Comparison of ENCODE assay signal across 11 cellular contexts in genomic region chr16:66525396-66526180, GRCh38. TPM values are rescaled to one million over a fixed set of nuclear protein-coding genes. Genes with fewer than 3 reads are reported as not detected.
DNase-seq lines count a peak whose midpoint lies in the region; ATAC-seq, FAIRE-seq and TF ChIP-seq lines count a peak whose summit lies in the region.
"Had no signal": no experiment of that assay in that cellular context is flagged by ENCODE, and none has a peak within 500 bp of the region (broad histone marks: within the 10 kb centered on the region; RNA-seq: fewer than 3 reads in every experiment).

No MANE protein-coding gene starts in this region.

- H2AFZ ChIP-seq in Loucy (ENCODE audit: low read length) (no peak overlapping the region), astrocyte (ENCODE audit: low read depth, low read length) (no peak overlapping the region)

- TF ChIP-seq CTCF in Loucy (conservative IDR thresholded peaks at IDR 0.05; ENCODE audit: low read length) (no peak), astrocyte (IDR thresholded peaks at IDR 0.05; ENCODE audit: insufficient read depth, low read depth, low read length) (no peak), pancreas (IDR thresholded peaks at IDR 0.05) (no peak)

- peaks cover 13% of the 10 kb centered on the region for H3F3A ChIP-seq in Loucy (ENCODE audit: low read depth)

- H3K27ac Mint-ChIP-seq in astrocyte (ENCODE audit: unreplicated experiment), result no peak overlapping the region
- H3K27ac Mint-ChIP-seq in natural killer cell treated with Interleukin-12 subunit alpha and Interleukin-12 subunit beta and Interleukin-15 and Interleukin-18, amount 100 ng/mL, for 72 hours, result peak overlapping the region; percentile 98 to 100

- peaks cover 20% of the 10 kb centered on the region for H3K36me3 Mint-ChIP-seq in astrocyte (ENCODE audit: low read depth, unreplicated experiment)
- H3K36me3 Mint-ChIP-seq in natural killer cell treated with Interleukin-12 subunit alpha and Interleukin-12 subunit beta and Interleukin-15 and Interleukin-18, amount 100 ng/mL, for 72 hours, result no peaks in the 10 kb centered on the region

- H3K4me3 Mint-ChIP-seq in astrocyte (ENCODE audit: unreplicated experiment), result no peak overlapping the region
- H3K4me3 Mint-ChIP-seq in natural killer cell treated with Interleukin-12 subunit alpha and Interleukin-12 subunit beta and Interleukin-15 and Interleukin-18, amount 100 ng/mL, for 72 hours, result peak overlapping the region; percentile 28

- no peaks in the 10 kb centered on the region for H4K20me1 ChIP-seq in BLaER1 treated with 17β-estradiol and CSF1 and Interleukin-3, amounts not matched to agents 10 nM and 100 nM
- H4K20me1 ChIP-seq in Loucy (ENCODE audit: insufficient read depth, low read length, poor library complexity, severe bottlenecking) (no peaks in the 10 kb centered on the region), astrocyte (ENCODE audit: insufficient read depth, low read length) (no peaks in the 10 kb centered on the region)

- H3K9me3 Mint-ChIP-seq in astrocyte (ENCODE audit: unreplicated experiment), result peaks cover 1% of the 10 kb centered on the region
- no peaks in the 10 kb centered on the region for H3K9me3 Mint-ChIP-seq in natural killer cell treated with Interleukin-12 subunit alpha and Interleukin-12 subunit beta and Interleukin-15 and Interleukin-18, amount 100 ng/mL, for 72 hours

- peak overlapping the region; percentile 86 to 100 (median 99) for H3K27ac ChIP-seq in BLaER1 treated with 17β-estradiol and CSF1 and Interleukin-3, amounts not matched to agents 10 nM and 100 nM
- H3K27ac ChIP-seq in astrocyte (ENCODE audit: low read depth, low read length), result peak overlapping the region; percentile 3
- H3K27ac ChIP-seq in pancreas, result peak overlapping the region in 2 of 4 donors; percentile 12 to 58

- no peak for ATAC-seq in natural killer cell treated with Interleukin-12 subunit alpha and Interleukin-12 subunit beta and Interleukin-15 and Interleukin-18, amount 100 ng/mL, for 72 hours
- ATAC-seq in pancreas (no peak), GM21786 (IDR thresholded peaks at IDR 0.05; ENCODE audit: unreplicated experiment) (no peak)

- intact Hi-C loops in pancreas (cut with DNase I), result no loop called here

- H3K4me1 Mint-ChIP-seq in astrocyte (ENCODE audit: low read depth, unreplicated experiment), result peaks cover 22% of the 10 kb centered on the region
- H3K4me1 Mint-ChIP-seq in natural killer cell treated with Interleukin-12 subunit alpha and Interleukin-12 subunit beta and Interleukin-15 and Interleukin-18, amount 100 ng/mL, for 72 hours (ENCODE audit: low read depth in 2 of 2), result peaks cover 51 to 54% of the 10 kb centered on the region in 2 donors

- H3K79me2 ChIP-seq in Loucy (ENCODE audit: insufficient read depth, low read length) (no peaks in the 10 kb centered on the region), astrocyte (ENCODE audit: insufficient read depth, low read length) (peaks cover 4% of the 10 kb centered on the region)

- H3K4me1 ChIP-seq in BLaER1 treated with 17β-estradiol and CSF1 and Interleukin-3, amounts not matched to agents 10 nM and 100 nM, result peaks cover 73 to 97% (median 94%) of the 10 kb centered on the region in 10 experiments
- H3K4me1 ChIP-seq in Loucy (ENCODE audit: insufficient read depth, low read length, poor library complexity, severe bottlenecking) (peaks cover 65% of the 10 kb centered on the region), astrocyte (ENCODE audit: insufficient read depth, low read length) (peaks cover 16% of the 10 kb centered on the region), pancreas (peaks cover 0 to 3% (median 0%) of the 10 kb centered on the region in 3 donors)

- H3K36me3 ChIP-seq in BLaER1 treated with 17β-estradiol and CSF1 and Interleukin-3, amounts not matched to agents 10 nM and 100 nM, result peaks cover 0 to 37% (median 17%) of the 10 kb centered on the region in 11 experiments; a peak in 18 of 22 replicates
- H3K36me3 ChIP-seq in Loucy (ENCODE audit: insufficient read depth, low read length), result peaks cover 9% of the 10 kb centered on the region; the same call in 1 of the 2 replicates
- peaks cover 5% of the 10 kb centered on the region for H3K36me3 ChIP-seq in astrocyte (ENCODE audit: insufficient read depth, low read length)
- peaks cover 0 to 40% (median 1%) of the 10 kb centered on the region in 3 donors for H3K36me3 ChIP-seq in pancreas

- H3K27me3 Mint-ChIP-seq in astrocyte (ENCODE audit: low read depth, unreplicated experiment), result peaks cover 5% of the 10 kb centered on the region
- H3K27me3 Mint-ChIP-seq in natural killer cell treated with Interleukin-12 subunit alpha and Interleukin-12 subunit beta and Interleukin-15 and Interleukin-18, amount 100 ng/mL, for 72 hours, result no peaks in the 10 kb centered on the region

- H3K9me3 ChIP-seq in BLaER1 treated with 17β-estradiol and CSF1 and Interleukin-3, amounts not matched to agents 10 nM and 100 nM (replicated peaks in 1 of 11), result no peaks in the 10 kb centered on the region
- H3K9me3 ChIP-seq in Loucy (ENCODE audit: insufficient read depth, low read depth, low read length) (no peaks in the 10 kb centered on the region), astrocyte (ENCODE audit: insufficient read depth, low read depth, low read length) (no peaks in the 10 kb centered on the region), pancreas (no peaks in the 10 kb centered on the region)
- H3K9me3 ChIP-seq: gastroesophageal sphincter, mucosa of descending colon had no signal

- H3K9ac ChIP-seq in BLaER1 treated with 17β-estradiol and CSF1 and Interleukin-3, amounts not matched to agents 10 nM and 100 nM, result peak overlapping the region; percentile 74 to 94 (median 86)
- H3K9ac ChIP-seq in Loucy (ENCODE audit: low read depth, low read length, poor library complexity, severe bottlenecking) (peak overlapping the region; percentile 63), astrocyte (ENCODE audit: low read length) (no peak overlapping the region)

- WGBS in pancreas, 2 donors, result 91 to 92% methylated on average over 9 of the region's 9 CpGs

- FAIRE-seq in astrocyte (lab: Jason Lieb, UNC), result no peak
- no peak for FAIRE-seq in pancreas (lab: Jason Lieb, UNC)

- peak overlapping the region; percentile 87 to 99 (median 97) for H3K4me2 ChIP-seq in BLaER1 treated with 17β-estradiol and CSF1 and Interleukin-3, amounts not matched to agents 10 nM and 100 nM
- H3K4me2 ChIP-seq in Loucy (ENCODE audit: low read depth, low read length, poor library complexity, severe bottlenecking) (peak overlapping the region; percentile 71), astrocyte (ENCODE audit: low read length) (no peak overlapping the region)

- H3K27me3 ChIP-seq in BLaER1 treated with 17β-estradiol and CSF1 and Interleukin-3, amounts not matched to agents 10 nM and 100 nM, result no peaks in the 10 kb centered on the region
- H3K27me3 ChIP-seq in Loucy (ENCODE audit: insufficient read depth, low read length, poor library complexity, severe bottlenecking), result no peaks in the 10 kb centered on the region
- H3K27me3 ChIP-seq in astrocyte (ENCODE audit: insufficient read depth, low read length), result no peaks in the 10 kb centered on the region
- no peaks in the 10 kb centered on the region for H3K27me3 ChIP-seq in pancreas
- H3K27me3 ChIP-seq: gastroesophageal sphincter had no signal

- H3K4me3 ChIP-seq in BLaER1 treated with 17β-estradiol and CSF1 and Interleukin-3, amounts not matched to agents 10 nM and 100 nM, result peak overlapping the region in 3 of 10 experiments; percentile 1 to 32 (median 23); a peak in 4 of 20 replicates
- H3K4me3 ChIP-seq in Loucy (ENCODE audit: low read length, poor library complexity, severe bottlenecking), result peak overlapping the region; percentile 57
- H3K4me3 ChIP-seq in astrocyte (ENCODE audit: insufficient read depth, low read depth, low read length), result no peak overlapping the region
- H3K4me3 ChIP-seq in pancreas, result no peak overlapping the region
- H3K4me3 ChIP-seq: gastroesophageal sphincter, mucosa of descending colon had no signal

- DNase-seq in astrocyte (ENCODE audit: low read depth) (peak; percentile 87), pancreas (no peak), DMS79 treated with DMSO at 0.1 percent for 48 hours (lab: John Stamatoyannopoulos, UW) (no peak)
- no peak for DNase-seq in natural killer cell treated with Interleukin-12 subunit alpha and Interleukin-12 subunit beta and Interleukin-15 and Interleukin-18, amount 100 ng/mL, for 72 hours (ENCODE audit: low spot score)
- no peak for DNase-seq in activated CD8-positive, alpha-beta memory T cell treated with anti-CD3 and anti-CD28 coated beads, Interleukin-2, amount 50 U/mL, for 4 hours

- no peaks in the 10 kb centered on the region for H3K9me2 ChIP-seq in Loucy (replicated peaks; ENCODE audit: low read depth, low read length)

RNA-seq across cellular contexts. Expression of gene TK2, which starts 24.3 kb away (rescaled TPM):
- total RNA-seq in astrocyte, result 12.4 and 16.5 TPM in 2 replicates
- 1 to 10 TPM; 5.9 to 6.3 TPM for total RNA-seq in natural killer cell treated with Interleukin-12 subunit alpha and Interleukin-12 subunit beta and Interleukin-15 and Interleukin-18, amount 100 ng/mL, for 72 hours
- total RNA-seq in pancreas, result 10 to 100 TPM; 16.7 to 22.9 (median 21.6) TPM
- polyA plus RNA-seq in pancreas, result 10 to 100 TPM; 13.9 to 17.4 TPM

RNA-seq across cellular contexts. Expression of gene CKLF, which starts 26.8 kb away (rescaled TPM):
- 24.5 and 27.9 TPM in 2 replicates for total RNA-seq in astrocyte
- total RNA-seq in natural killer cell treated with Interleukin-12 subunit alpha and Interleukin-12 subunit beta and Interleukin-15 and Interleukin-18, amount 100 ng/mL, for 72 hours, result 10 to 100 TPM; 71.2 to 78.6 TPM
- total RNA-seq in pancreas, result 10 to 100 TPM in 3 of 6 donors, 1 to 10 TPM in 3; 5.9 to 26.1 (median 8.3) TPM
- polyA plus RNA-seq in pancreas, result 10 to 100 TPM; 11.9 to 24.9 TPM

RNA-seq across cellular contexts. Expression of gene CMTM1, which starts 40.7 kb away (rescaled TPM):
- total RNA-seq in astrocyte (2.7 and 6.4 TPM in 2 replicates), pancreas (1 to 10 TPM in 3 of 6 donors, under 1 TPM in 3; 0.65 to 3.9 (median 1.5) TPM)
- 10 to 100 TPM in 1 of 2 donors, 1 to 10 TPM in 1; 7.2 to 11.6 TPM for total RNA-seq in natural killer cell treated with Interleukin-12 subunit alpha and Interleukin-12 subunit beta and Interleukin-15 and Interleukin-18, amount 100 ng/mL, for 72 hours
- under 1 TPM; 0.28 to 0.46 TPM for polyA plus RNA-seq in pancreas

RNA-seq across cellular contexts. Expression of gene CMTM2, which starts 53.7 kb away (rescaled TPM):
- not detected in 2 replicates for total RNA-seq in astrocyte
- under 1 TPM; 0.45 to 0.67 TPM for total RNA-seq in natural killer cell treated with Interleukin-12 subunit alpha and Interleukin-12 subunit beta and Interleukin-15 and Interleukin-18, amount 100 ng/mL, for 72 hours
- total RNA-seq in pancreas, result under 1 TPM in 1 of 6 donors, not detected in 5; 0.84 TPM
- under 1 TPM; 0.21 to 0.65 TPM for polyA plus RNA-seq in pancreas
- total RNA-seq: gastroesophageal sphincter had no signal
- polyA plus RNA-seq: aorta had no signal
